8 cellular contexts compared by ENCODE assay signal in genomic region chr16:68369697-68370096, GRCh38. TPM values are rescaled to one million over a fixed set of nuclear protein-coding genes. Genes with fewer than 3 reads are reported as not detected.
A peak's percentile ranks its signal among the peaks of the same experiment; 100 is the strongest.
DNase-seq lines count a peak whose midpoint lies in the region; ATAC-seq and TF ChIP-seq lines count a peak whose summit lies in the region.

No MANE protein-coding gene starts in this region.

- H3K4me1 Mint-ChIP-seq in nephron progenitor cell (peaks cover 63% of the 10 kb centered on the region), progenitor cell of endocrine pancreas (ENCODE audit: low read depth) (peaks cover 32% of the 10 kb centered on the region)

- H3K36me3 ChIP-seq in prostate gland, result no peaks in the 10 kb centered on the region
- no peaks in the 10 kb centered on the region for H3K36me3 ChIP-seq in testis (ENCODE audit: low read depth, missing control alignments)

- ATAC-seq in GM18870 (IDR thresholded peaks at IDR 0.05; ENCODE audit: unreplicated experiment) (peak; percentile 69), HG02610 (IDR thresholded peaks at IDR 0.05; ENCODE audit: unreplicated experiment) (peak; percentile 57)

- 76% methylated on average over 8 of the region's 8 CpGs for WGBS in prostate gland
- WGBS in testis, 2 donors, result 82 to 92% methylated on average over 2 to 8 of the region's 8 CpGs

- H3K9me3 ChIP-seq in prostate gland (no peaks in the 10 kb centered on the region), testis (no peaks in the 10 kb centered on the region)

- no peak overlapping the region for H3K4me3 ChIP-seq in prostate gland
- no peak overlapping the region for H3K4me3 ChIP-seq in testis

- peak; percentile 32 for DNase-seq in RPMI7951 (ENCODE audit: low read depth)
- DNase-seq in nephron progenitor cell, result no peak
- no peak for DNase-seq in prostate gland (ENCODE audit: low spot score)
- DNase-seq in progenitor cell of endocrine pancreas (ENCODE audit: low spot score, unreplicated experiment), result no peak
- no peak for DNase-seq in testis
- no peak for DNase-seq in HT-29 (ENCODE audit: low spot score)

- no peak overlapping the region for H3K27ac ChIP-seq in prostate gland
- H3K27ac ChIP-seq in testis, result no peak overlapping the region

- H3K27me3 ChIP-seq in prostate gland (replicated peaks; ENCODE audit: insufficient read depth) (no peaks in the 10 kb centered on the region), testis (no peaks in the 10 kb centered on the region)

- TF ChIP-seq CTCF in nephron progenitor cell (IDR thresholded peaks at IDR 0.05) (no peak), prostate gland (IDR thresholded peaks at IDR 0.05) (no peak), progenitor cell of endocrine pancreas (IDR thresholded peaks at IDR 0.05; ENCODE audit: unreplicated experiment) (no peak), testis (IDR thresholded peaks at IDR 0.05) (no peak)

- no peak overlapping the region for H3K4me3 Mint-ChIP-seq in nephron progenitor cell
- H3K4me3 Mint-ChIP-seq in progenitor cell of endocrine pancreas (ENCODE audit: low read depth), result no peak overlapping the region

- H3K27me3 Mint-ChIP-seq in nephron progenitor cell (ENCODE audit: low read depth, poor library complexity) (peaks cover 11% of the 10 kb centered on the region), progenitor cell of endocrine pancreas (peaks cover 14% of the 10 kb centered on the region)

- H3K27ac Mint-ChIP-seq in nephron progenitor cell (peak overlapping the region; percentile 25), progenitor cell of endocrine pancreas (no peak overlapping the region)

- TF ChIP-seq POLR2A in prostate gland (IDR thresholded peaks at IDR 0.05) (no peak), testis (IDR thresholded peaks at IDR 0.05) (no peak)

- intact Hi-C loops in prostate gland (cut with DNase I) (no loop called here), testis (cut with DNase I; ENCODE audit: low total_unique reads) (loop anchor here (10.0 kb wide), 1 partner anchor 145 kb away; no protein-coding TSS in a partner anchor)

- H3K9me3 Mint-ChIP-seq in nephron progenitor cell (no peaks in the 10 kb centered on the region), progenitor cell of endocrine pancreas (ENCODE audit: low read depth) (no peaks in the 10 kb centered on the region)

- H3K36me3 Mint-ChIP-seq in nephron progenitor cell (ENCODE audit: low read depth) (no peaks in the 10 kb centered on the region), progenitor cell of endocrine pancreas (ENCODE audit: insufficient read depth) (no peaks in the 10 kb centered on the region)

- H3K4me1 ChIP-seq in prostate gland (replicated peaks) (no peaks in the 10 kb centered on the region), testis (peaks cover 9% of the 10 kb centered on the region)

RNA-seq across cellular contexts. Expression of gene PRMT7, which starts 58.9 kb away (rescaled TPM):
- total RNA-seq in RPMI7951 (2014; rRNA removed; shearing (Covaris generic)), result 23.3 and 30.8 TPM in 2 replicates
- total RNA-seq in prostate gland (10 to 100 TPM; 45.2 to 77.9 TPM), progenitor cell of endocrine pancreas (60.0 and 70.5 TPM in 2 replicates), testis (100 to 1,000 TPM in 1 of 2 donors, 10 to 100 TPM in 1; 99.3 to 111 TPM)
- polyA plus RNA-seq in testis (ENCODE audit: insufficient read depth, low read depth, low replicate concordance), result 47.9 TPM
- total RNA-seq in HT-29 (2014; rRNA removed; shearing (Covaris generic)), result 36.3 and 50.6 TPM in 2 replicates

RNA-seq across cellular contexts. Expression of gene SLC7A6OS, which starts 59.0 kb away (rescaled TPM):
- 15.1 and 17.9 TPM in 2 replicates for total RNA-seq in RPMI7951 (2014; rRNA removed; shearing (Covaris generic))
- total RNA-seq in prostate gland, result 10 to 100 TPM in 1 of 2 donors, 1 to 10 TPM in 1; 10.0 to 23.6 TPM
- total RNA-seq in progenitor cell of endocrine pancreas, result 23.9 and 25.9 TPM in 2 replicates
- 10 to 100 TPM; 24.3 to 25.8 TPM for total RNA-seq in testis
- polyA plus RNA-seq in testis (ENCODE audit: insufficient read depth, low read depth, low replicate concordance), result 14.7 TPM
- 15.0 and 22.2 TPM in 2 replicates for total RNA-seq in HT-29 (2014; rRNA removed; shearing (Covaris generic))
